In genomic region chr2:131044078-131044756, GRCh38 we compare ENCODE assay signal across 14 cellular contexts.
"Had no signal": no experiment of that assay in that cellular context is flagged by ENCODE, and none has a peak within 500 bp of the region (broad histone marks: within the 10 kb centered on the region; RNA-seq: fewer than 3 reads in every experiment).

No MANE protein-coding gene starts in this region.

- H3K9me3 ChIP-seq: mucosa of descending colon, ovary had no signal

- H3K36me3 Mint-ChIP-seq: natural killer cell treated with Interleukin-12 subunit alpha and Interleukin-12 subunit beta and Interleukin-15 and Interleukin-18, amount 100 ng/mL, for 72 hours had no signal

- H3K4me3 ChIP-seq: mucosa of descending colon, ovary had no signal

- H3K4me3 Mint-ChIP-seq: activated naive CD4-positive, alpha-beta T cell treated with anti-CD3 and anti-CD28 coated beads, Interleukin-2, amount 50 U/mL, for 24 hours; brain; central memory CD8-positive, alpha-beta T cell; dendritic cell treated with granulocyte-macrophage colony-stimulating factor and Interleukin-4, amounts not matched to agents 40 ng/mL and 50 ng/mL, for 4 days; immature natural killer cell; natural killer cell treated with Interleukin-12 subunit alpha and Interleukin-12 subunit beta and Interleukin-15 and Interleukin-18, amount 100 ng/mL, for 72 hours; T-helper 1 cell treated with Interleukin-12 subunit alpha and Interleukin-12 subunit beta and Interleukin-4 antibody, amounts not matched to agents 30 μg/mL and 1 μg/mL, for 36 hours had no signal

- H3K36me3 ChIP-seq: ovary had no signal

- H3K27me3 Mint-ChIP-seq: activated naive CD4-positive, alpha-beta T cell treated with anti-CD3 and anti-CD28 coated beads, Interleukin-2, amount 50 U/mL, for 24 hours; brain; central memory CD8-positive, alpha-beta T cell had no signal

- H3K27ac Mint-ChIP-seq: activated naive CD4-positive, alpha-beta T cell treated with anti-CD3 and anti-CD28 coated beads, Interleukin-2, amount 50 U/mL, for 24 hours; dendritic cell treated with granulocyte-macrophage colony-stimulating factor and Interleukin-4, amounts not matched to agents 40 ng/mL and 50 ng/mL, for 4 days; immature natural killer cell; natural killer cell treated with Interleukin-12 subunit alpha and Interleukin-12 subunit beta and Interleukin-15 and Interleukin-18, amount 100 ng/mL, for 72 hours; T-helper 1 cell treated with Interleukin-12 subunit alpha and Interleukin-12 subunit beta and Interleukin-4 antibody, amounts not matched to agents 30 μg/mL and 1 μg/mL, for 36 hours had no signal

- H3K9me3 Mint-ChIP-seq: activated naive CD4-positive, alpha-beta T cell treated with anti-CD3 and anti-CD28 coated beads, Interleukin-2, amount 50 U/mL, for 24 hours; brain; central memory CD8-positive, alpha-beta T cell; dendritic cell treated with granulocyte-macrophage colony-stimulating factor and Interleukin-4, amounts not matched to agents 40 ng/mL and 50 ng/mL, for 4 days; immature natural killer cell; natural killer cell treated with Interleukin-12 subunit alpha and Interleukin-12 subunit beta and Interleukin-15 and Interleukin-18, amount 100 ng/mL, for 72 hours; T-helper 1 cell treated with Interleukin-12 subunit alpha and Interleukin-12 subunit beta and Interleukin-4 antibody, amounts not matched to agents 30 μg/mL and 1 μg/mL, for 36 hours had no signal

- H3K27me3 ChIP-seq: ovary had no signal

- H3K27ac ChIP-seq: ovary had no signal

- DNase-seq: activated CD4-positive, alpha-beta T cell treated with anti-CD3 and anti-CD28 coated beads for 48 hours; amygdala; glutamatergic neuron; immature natural killer cell; left colon; mammary epithelial cell; mucosa of descending colon had no signal
